8 cellular contexts compared by ENCODE assay signal in genomic region chr5:122844916-122845252, GRCh38. TPM values are rescaled to one million over a fixed set of nuclear protein-coding genes. Genes with fewer than 3 reads are reported as not detected.
DNase-seq lines count a peak whose midpoint lies in the region; ATAC-seq and TF ChIP-seq lines count a peak whose summit lies in the region.

No MANE protein-coding gene starts in this region.

- peak overlapping the region; percentile 96 for H3K4me3 ChIP-seq in RWPE2 (ENCODE audit: severe bottlenecking)
- H3K4me3 ChIP-seq in fibroblast of villous mesenchyme (ENCODE audit: low read depth, low read length) = peak overlapping the region; percentile 77
- peak overlapping the region; percentile 98 for H3K4me3 ChIP-seq in psoas muscle

- POLR2A ChIA-PET in activated CD4-positive, alpha-beta T cell treated with anti-CD3 and anti-CD28 coated beads for 36 hours (lab: Charles Lee) = interaction anchor here (0.7 kb wide), 1 partner anchor 622 kb away, joined by 4 read pairs; no protein-coding TSS in a partner anchor

- peak; percentile 4 for ATAC-seq in activated CD4-positive, alpha-beta T cell treated with anti-CD3 and anti-CD28 coated beads for 36 hours
- peak; percentile 46 for ATAC-seq in HG02678 (IDR thresholded peaks at IDR 0.05; ENCODE audit: unreplicated experiment)
- peak; percentile 4 for ATAC-seq in RWPE2 (ENCODE audit: low read depth)
- ATAC-seq in psoas muscle = peak; percentile 3 to 47 (median 22)

- H3K9me3 Mint-ChIP-seq in activated CD4-positive, alpha-beta T cell treated with anti-CD3 and anti-CD28 coated beads for 36 hours (ENCODE audit: low read depth) = no peaks in the 10 kb centered on the region

- TF ChIP-seq CTCF in RWPE2 (IDR thresholded peaks at IDR 0.05; ENCODE audit: poor library complexity, severe bottlenecking) (no peak), fibroblast of villous mesenchyme (IDR thresholded peaks at IDR 0.05; ENCODE audit: insufficient read depth, low read depth, low read length) (no peak), psoas muscle (IDR thresholded peaks at IDR 0.05) (no peak)

- peak; percentile 9 for DNase-seq in activated CD4-positive, alpha-beta T cell treated with anti-CD3 and anti-CD28 coated beads for 36 hours
- no peak for DNase-seq in activated CD4-positive, alpha-beta T cell treated with anti-CD3 and anti-CD28 coated beads, Interleukin-2, amount 50 U/mL, for 48 hours
- DNase-seq in RWPE2 (ENCODE audit: low spot score) (no peak), fibroblast of villous mesenchyme (ENCODE audit: low read depth) (no peak), psoas muscle (no peak), dermis blood vessel endothelial cell (no peak), NCI-H69 (lab: John Stamatoyannopoulos, UW) (no peak)

- intact Hi-C loops in activated CD4-positive, alpha-beta T cell treated with anti-CD3 and anti-CD28 coated beads for 36 hours (cut with DNase I, micrococcal nuclease) = loop anchor here in 1 of 2 experiments (1.0 to 10.0 kb wide), 2 partner anchors 70 to 670 kb away; partner anchors contain the start of genes CSNK1G3 and SNX2
- intact Hi-C loops in psoas muscle (cut with DNase I) = loop anchor here (2.0 to 10.0 kb wide), 4 partner anchors 70 to 577 kb away; partner anchors contain the start of genes CEP120 (in 1 of the 2), PPIC (in 1 of the 2), PRDM6 (in 1 of the 2) and SNX2 (in 1 of the 2)

- peaks cover 5% of the 10 kb centered on the region for H3K27me3 Mint-ChIP-seq in activated CD4-positive, alpha-beta T cell treated with anti-CD3 and anti-CD28 coated beads for 36 hours

- peak overlapping the region; percentile 78 for H3K27ac Mint-ChIP-seq in activated CD4-positive, alpha-beta T cell treated with anti-CD3 and anti-CD28 coated beads for 36 hours

- peak overlapping the region; percentile 78 for H3K4me3 Mint-ChIP-seq in activated CD4-positive, alpha-beta T cell treated with anti-CD3 and anti-CD28 coated beads for 36 hours

- H3K27ac ChIP-seq in RWPE2 (ENCODE audit: poor library complexity, severe bottlenecking) (peak overlapping the region; percentile 97), psoas muscle (peak overlapping the region; percentile 83)

- 0 to 5% (median 1%) methylated on average over 17 of the region's 17 CpGs for WGBS in psoas muscle, 3 donors

- H3K4me1 Mint-ChIP-seq in activated CD4-positive, alpha-beta T cell treated with anti-CD3 and anti-CD28 coated beads for 36 hours = peaks cover 27% of the 10 kb centered on the region

- CTCF ChIA-PET in activated CD4-positive, alpha-beta T cell treated with anti-CD3 and anti-CD28 coated beads for 36 hours (lab: Charles Lee) = no interaction called here

- H3K36me3 ChIP-seq in RWPE2 (ENCODE audit: low read depth) = no peaks in the 10 kb centered on the region; the same call in 1 of the 2 replicates
- H3K36me3 ChIP-seq in psoas muscle (ENCODE audit: insufficient read depth in 1 of 2, low read depth in 1 of 2) = no peaks in the 10 kb centered on the region

- H3K9me3 ChIP-seq in RWPE2 (ENCODE audit: severe bottlenecking) = no peaks in the 10 kb centered on the region
- no peaks in the 10 kb centered on the region for H3K9me3 ChIP-seq in psoas muscle

- peaks cover 21% of the 10 kb centered on the region for H3K4me1 ChIP-seq in RWPE2 (ENCODE audit: insufficient read depth, poor library complexity, severe bottlenecking)
- H3K4me1 ChIP-seq in psoas muscle = peaks cover 13% of the 10 kb centered on the region

- H3K27me3 ChIP-seq in RWPE2 (ENCODE audit: insufficient read depth, poor library complexity, severe bottlenecking) (no peaks in the 10 kb centered on the region), psoas muscle (ENCODE audit: insufficient read depth in 3 of 3, low read length in 2 of 3) (no peaks in the 10 kb centered on the region)

- no peaks in the 10 kb centered on the region for H3K36me3 Mint-ChIP-seq in activated CD4-positive, alpha-beta T cell treated with anti-CD3 and anti-CD28 coated beads for 36 hours (ENCODE audit: low read depth)

RNA-seq across cellular contexts. Expression of gene SNX24, which starts 0.5 kb away (rescaled TPM):
- total RNA-seq in activated CD4-positive, alpha-beta T cell treated with anti-CD3 and anti-CD28 coated beads for 36 hours = 1 to 10 TPM; 4.0 to 4.9 TPM
- total RNA-seq in fibroblast of villous mesenchyme (28.0 and 29.8 TPM in 2 replicates), psoas muscle (10 to 100 TPM in 2 of 4 donors, 1 to 10 TPM in 2; 8.8 to 11.9 (median 10.0) TPM), dermis blood vessel endothelial cell (8.5 and 10.1 TPM in 2 replicates)
- polyA plus RNA-seq in psoas muscle = 10 to 100 TPM in 1 of 3 donors, 1 to 10 TPM in 2; 7.5 to 10.7 (median 10.0) TPM
